ENCODE assay signal across 14 cellular contexts in genomic region chr1:119737040-119737682, GRCh38. TPM values are rescaled to one million over a fixed set of nuclear protein-coding genes. Genes with fewer than 3 reads are reported as not detected.
A peak's percentile ranks its signal among the peaks of the same experiment; 100 is the strongest.
DNase-seq lines count a peak whose midpoint lies in the region; ATAC-seq lines count a peak whose summit lies in the region.
"Had no signal": no experiment of that assay in that cellular context is flagged by ENCODE, and none has a peak within 500 bp of the region (broad histone marks: within the 10 kb centered on the region; RNA-seq: fewer than 3 reads in every experiment).

No MANE protein-coding gene starts in this region.

- H3K4me3 ChIP-seq in neuronal stem cell (ENCODE audit: low read length in 2 of 2): no peak overlapping the region
- H3K4me3 ChIP-seq: coronary artery had no signal

- H2BK120ac ChIP-seq in neuronal stem cell (ENCODE audit: low read depth, low read length): no peak overlapping the region

- H3K4me1 ChIP-seq in neuronal stem cell (ENCODE audit: control insufficient read depth in 2 of 2, insufficient read depth in 1 of 2, low read depth in 1 of 2, low read length in 2 of 2): peaks cover 0 to 11% of the 10 kb centered on the region in 2 donors

- ATAC-seq in Right ventricle myocardium superior (ENCODE audit: poor library complexity): peak; percentile 33
- ATAC-seq in naive thymus-derived CD8-positive, alpha-beta T cell: no peak

- peak; percentile 57 for DNase-seq in CMK (ENCODE audit: low read depth)
- DNase-seq in SK-MEL-5 (ENCODE audit: low read depth, low spot score): peak; percentile 81
- DNase-seq in Right ventricle myocardium superior: peak; percentile 66
- no peak for DNase-seq in neuronal stem cell (ENCODE audit: low spot score)
- DNase-seq in ureter (ENCODE audit: low spot score): no peak
- no peak for DNase-seq in SK-N-DZ (ENCODE audit: low spot score)
- DNase-seq in naive thymus-derived CD8-positive, alpha-beta T cell: no peak
- no peak for DNase-seq in immature natural killer cell
- DNase-seq: activated CD8-positive, alpha-beta memory T cell treated with anti-CD3 and anti-CD28 coated beads, Interleukin-2, amount 50 U/mL, for 48 hours; CD4-positive, CD25-positive, alpha-beta regulatory T cell; NCI-H446 had no signal

- no peak overlapping the region for H3K4me3 Mint-ChIP-seq in naive thymus-derived CD8-positive, alpha-beta T cell
- H3K4me3 Mint-ChIP-seq in immature natural killer cell: no peak overlapping the region
- H3K4me3 Mint-ChIP-seq: CD4-positive, CD25-positive, alpha-beta regulatory T cell; IgD-negative memory B cell had no signal

- intact Hi-C loops in Right ventricle myocardium superior (cut with DNase I): no loop called here

- H2BK12ac ChIP-seq in neuronal stem cell (ENCODE audit: low read length): no peak overlapping the region

- H3K9me3 ChIP-seq in neuronal stem cell (replicated peaks in 1 of 2; ENCODE audit: control insufficient read depth in 2 of 2, insufficient read depth in 1 of 2, low read depth in 1 of 2, low read length in 2 of 2): peaks cover 0 to 1% of the 10 kb centered on the region in 2 donors
- H3K9me3 ChIP-seq: neutrophil had no signal

- no peak overlapping the region for H3K4ac ChIP-seq in neuronal stem cell (ENCODE audit: low read length)

- H3K14ac ChIP-seq in neuronal stem cell (ENCODE audit: low read length): peak overlapping the region; percentile 27

- peaks cover 78 to 99% of the 10 kb centered on the region in 2 donors for H3K36me3 ChIP-seq in neuronal stem cell (replicated peaks in 1 of 2; ENCODE audit: control insufficient read depth in 2 of 2, insufficient read depth in 2 of 2, low read length in 2 of 2)
- H3K36me3 ChIP-seq: neutrophil had no signal

- H3K79me1 ChIP-seq in neuronal stem cell (ENCODE audit: low read depth, low read length): peaks cover 4% of the 10 kb centered on the region

- no CpG with 5 or more reads among the region's 16 CpGs for WGBS in neuronal stem cell (ENCODE audit: extremely low coverage in 2 of 2, insufficient read length in 2 of 2, insufficient replicate concordance in 1 of 2), 2 donors

- H3K27ac Mint-ChIP-seq in naive thymus-derived CD8-positive, alpha-beta T cell: peak overlapping the region in 2 of 10 donors; percentile 20 to 67
- peak overlapping the region in 1 of 6 donors; percentile 19 for H3K27ac Mint-ChIP-seq in immature natural killer cell
- H3K27ac Mint-ChIP-seq: CD4-positive, CD25-positive, alpha-beta regulatory T cell; IgD-negative memory B cell had no signal

- peaks cover 0 to 1% (median 0%) of the 10 kb centered on the region in 4 donors for H3K4me1 Mint-ChIP-seq in naive thymus-derived CD8-positive, alpha-beta T cell
- H3K4me1 Mint-ChIP-seq in immature natural killer cell: no peaks in the 10 kb centered on the region
- H3K4me1 Mint-ChIP-seq: CD4-positive, CD25-positive, alpha-beta regulatory T cell had no signal

- H3K9me3 Mint-ChIP-seq in naive thymus-derived CD8-positive, alpha-beta T cell: no peaks in the 10 kb centered on the region
- H3K9me3 Mint-ChIP-seq in immature natural killer cell: no peaks in the 10 kb centered on the region
- H3K9me3 Mint-ChIP-seq: CD4-positive, CD25-positive, alpha-beta regulatory T cell; IgD-negative memory B cell had no signal

- no peak overlapping the region for H2AFZ ChIP-seq in neuronal stem cell (ENCODE audit: low read length)

- H2BK5ac ChIP-seq in neuronal stem cell (ENCODE audit: low read length): no peak overlapping the region

- no peak overlapping the region for H2BK15ac ChIP-seq in neuronal stem cell (ENCODE audit: low read length)

- no peaks in the 10 kb centered on the region for H3K27me3 ChIP-seq in neuronal stem cell (ENCODE audit: control insufficient read depth in 3 of 3, insufficient read depth in 3 of 3, low read depth in 1 of 3, low read length in 3 of 3)
- H3K27me3 ChIP-seq: neutrophil had no signal

- no peak overlapping the region for H3K4me2 ChIP-seq in neuronal stem cell (ENCODE audit: insufficient read depth, low read length, poor library complexity, severe bottlenecking)

- H2AK5ac ChIP-seq in neuronal stem cell (ENCODE audit: low read depth, low read length): no peak overlapping the region

- peak overlapping the region; percentile 25 for H3K18ac ChIP-seq in neuronal stem cell (ENCODE audit: low read length)

- H3K9ac ChIP-seq in neuronal stem cell (ENCODE audit: low read depth, low read length, poor library complexity): no peak overlapping the region

- no peak overlapping the region for H4K91ac ChIP-seq in neuronal stem cell (ENCODE audit: low read depth, low read length, poor library complexity)

- H4K8ac ChIP-seq in neuronal stem cell (ENCODE audit: low read depth, low read length): no peak overlapping the region

- H3K23ac ChIP-seq in neuronal stem cell (ENCODE audit: low read depth, low read length, poor library complexity): no peak overlapping the region

- no peaks in the 10 kb centered on the region for H3K27me3 Mint-ChIP-seq in naive thymus-derived CD8-positive, alpha-beta T cell
- no peaks in the 10 kb centered on the region for H3K27me3 Mint-ChIP-seq in immature natural killer cell (ENCODE audit: low read depth in 3 of 3)
- H3K27me3 Mint-ChIP-seq: CD4-positive, CD25-positive, alpha-beta regulatory T cell; IgD-negative memory B cell had no signal

- H3K27ac ChIP-seq in neuronal stem cell (replicated peaks; ENCODE audit: low read length): peak overlapping the region; percentile 32
- H3K27ac ChIP-seq: neutrophil had no signal

- in situ Hi-C loops in SK-MEL-5 (cut with HindIII; ENCODE audit: low pct_unique_long_range_greater_than_20kb, low sequenced_read_pairs): no loop called here

- peaks cover 0 to 50% (median 14%) of the 10 kb centered on the region in 3 donors for H3K36me3 Mint-ChIP-seq in naive thymus-derived CD8-positive, alpha-beta T cell
- no peaks in the 10 kb centered on the region for H3K36me3 Mint-ChIP-seq in immature natural killer cell
- H3K36me3 Mint-ChIP-seq: CD4-positive, CD25-positive, alpha-beta regulatory T cell had no signal

- POLR2A ChIA-PET in naive thymus-derived CD8-positive, alpha-beta T cell (lab: Charles Lee): no interaction called here

RNA-seq across cellular contexts. Expression of gene PHGDH, which starts 25.4 kb away (rescaled TPM):
- total RNA-seq in SK-MEL-5 (2014; rRNA removed; shearing (Covaris generic)): 98.5 and 108 TPM in 2 replicates
- 168 and 173 TPM in 2 replicates for polyA plus RNA-seq in SK-MEL-5 (2015; cell fraction: cytosol; rRNA removed)
- 127 and 142 TPM in 2 replicates for polyA plus RNA-seq in SK-MEL-5 (2015; cell fraction: nucleus; rRNA removed)
- total RNA-seq in Right ventricle myocardium superior (10.5 TPM), ureter (195 TPM)
- polyA plus RNA-seq in neuronal stem cell (2013, experiment 1 of 2): 124 TPM
- polyA plus RNA-seq in neuronal stem cell (2013, experiment 2 of 2): 118 TPM
- 193 and 200 TPM in 2 replicates for polyA plus RNA-seq in SK-N-DZ (2014; cell fraction: cytosol; rRNA removed)
- 90.9 and 154 TPM in 2 replicates for polyA plus RNA-seq in SK-N-DZ (2014; cell fraction: nucleus; rRNA removed)
- 10 to 100 TPM; 61.2 to 64.9 TPM for total RNA-seq in naive thymus-derived CD8-positive, alpha-beta T cell
- 10 to 100 TPM; 18.5 to 55.9 (median 53.3) TPM for polyA plus RNA-seq in naive thymus-derived CD8-positive, alpha-beta T cell
- polyA plus RNA-seq in immature natural killer cell: 1 to 10 TPM in 2 of 3 donors, not detected in 1; 2.6 to 3.8 TPM

RNA-seq across cellular contexts. Expression of gene HMGCS2, which starts 31.5 kb away (rescaled TPM):
- total RNA-seq in SK-MEL-5 (2014; rRNA removed; shearing (Covaris generic)): not detected in 2 replicates
- polyA plus RNA-seq in SK-MEL-5 (2015; cell fraction: cytosol; rRNA removed): not detected in 2 replicates
- not detected in 2 replicates for polyA plus RNA-seq in SK-MEL-5 (2015; cell fraction: nucleus; rRNA removed)
- 210 TPM for total RNA-seq in Right ventricle myocardium superior
- 0.06 TPM for polyA plus RNA-seq in neuronal stem cell (2013, experiment 1 of 2)
- polyA plus RNA-seq in neuronal stem cell (2013, experiment 2 of 2): 0.14 TPM
- total RNA-seq in ureter: 305 TPM
- polyA plus RNA-seq in SK-N-DZ (2014; cell fraction: cytosol; rRNA removed): not detected in 2 replicates
- not detected in 2 replicates for polyA plus RNA-seq in SK-N-DZ (2014; cell fraction: nucleus; rRNA removed)
- total RNA-seq in naive thymus-derived CD8-positive, alpha-beta T cell: not detected
- polyA plus RNA-seq in naive thymus-derived CD8-positive, alpha-beta T cell: not detected
- not detected for polyA plus RNA-seq in immature natural killer cell
- total RNA-seq: CD4-positive, CD25-positive, alpha-beta regulatory T cell had no signal
- polyA plus RNA-seq: CD4-positive, CD25-positive, alpha-beta regulatory T cell; IgD-negative memory B cell had no signal

Comparison
In these comparisons a context has a peak if more than half of its experiments do, and no peak if none do; other contexts are left out.
1. DNase-seq: peak in CMK (single experiment), SK-MEL-5 (single experiment) and Right ventricle myocardium superior (single experiment); none in neuronal stem cell (single experiment), ureter (single experiment), SK-N-DZ (single experiment), naive thymus-derived CD8-positive, alpha-beta T cell (0 of 10) and immature natural killer cell (0 of 3).
2. RNA of gene HMGCS2, which starts 31.5 kb away (total RNA-seq): 305 TPM in ureter (single experiment) and 210 TPM in Right ventricle myocardium superior (single experiment); not detected in SK-MEL-5 and not detected in naive thymus-derived CD8-positive, alpha-beta T cell; every median in the first group is over 100 times any median in the second.